ENCODE assay signal across 34 cellular contexts in the genomic region with DNA sequence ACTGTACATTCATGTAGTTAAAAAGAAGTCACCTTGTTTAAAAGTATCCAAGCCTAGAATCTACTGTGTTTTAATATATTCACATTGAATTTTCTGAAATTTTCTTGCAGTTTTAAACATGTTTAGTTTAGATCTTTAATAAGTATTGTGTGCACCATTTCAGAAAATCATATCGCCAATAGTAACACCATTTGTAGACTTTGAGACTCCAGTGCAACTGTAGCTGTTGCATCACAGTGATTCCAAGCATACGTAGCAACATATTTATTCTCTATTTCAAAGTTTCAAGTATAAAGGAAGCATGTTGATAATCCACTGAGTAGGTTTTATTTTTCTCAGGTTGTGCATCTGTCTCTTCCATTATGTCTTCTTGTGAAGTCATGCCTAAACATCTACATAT.
"Had no signal": no experiment of that assay in that cellular context is flagged by ENCODE, and none has a peak within 500 bp of the region (broad histone marks: within the 10 kb centered on the region; RNA-seq: fewer than 3 reads in every experiment).

No MANE protein-coding gene starts in this region.

- H3K27me3 ChIP-seq: MG63 had no signal

- H3K9ac ChIP-seq: KMS-11 had no signal

- H3K4me3 ChIP-seq: MG63 had no signal

- H3K36me3 ChIP-seq: MG63 had no signal

- H3K27ac ChIP-seq: KMS-11 had no signal

- DNase-seq: Karpas-422, Kasumi-1, KG1, MG63, MM.1S, MV-4-11, NCI-H1048, NCI-H1092, NCI-H1092 treated with DMSO at 0.1 percent for 48 hours, NCI-H1105, NCI-H1105 treated with DMSO at 0.1 percent for 48 hours, NCI-H1417, NCI-H1417 treated with DMSO at 0.1 percent for 48 hours, NCI-H1436, NCI-H1436 treated with DMSO at 0.1 percent for 48 hours, NCI-H146, NCI-H1694, NCI-H1694 treated with DMSO at 0.1 percent for 48 hours, NCI-H187, NCI-H187 treated with DMSO at 0.1 percent for 48 hours, NCI-H1930, NCI-H2029, NCI-H2029 treated with DMSO at 0.1 percent for 48 hours, NCI-H2081, NCI-H2081 treated with DMSO at 0.1 percent for 48 hours, NCI-H2107, NCI-H2171, NCI-H2227 treated with DMSO at 0.1 percent for 48 hours, NCI-H226, NCI-H345, NCI-H446, NCI-H446 treated with DMSO at 0.1 percent for 48 hours, NCI-H510A had no signal

- H3K4me2 ChIP-seq: KMS-11 had no signal
